In genomic region chr2:148926291-148926961, GRCh38 we compare ENCODE assay signal across 8 cellular contexts. TPM values are rescaled to one million over a fixed set of nuclear protein-coding genes. Genes with fewer than 3 reads are reported as not detected.
A peak's percentile ranks its signal among the peaks of the same experiment; 100 is the strongest.
DNase-seq lines count a peak whose midpoint lies in the region; ATAC-seq and TF ChIP-seq lines count a peak whose summit lies in the region.

No MANE protein-coding gene starts in this region.

- peaks cover 37% of the 10 kb centered on the region for H3K4me1 Mint-ChIP-seq in T-helper 17 cell

- H3K4me1 ChIP-seq in tibial artery, result no peaks in the 10 kb centered on the region

- ATAC-seq in GM19438 (IDR thresholded peaks at IDR 0.05; ENCODE audit: low read depth, unreplicated experiment) (peak; percentile 95), HG03520 (IDR thresholded peaks at IDR 0.05; ENCODE audit: unreplicated experiment) (peak; percentile 83), T-helper 17 cell (peak; percentile 88), left lobe of liver (peak; percentile 96)

- H3K36me3 Mint-ChIP-seq in T-helper 17 cell (ENCODE audit: low read depth), result peaks cover 10% of the 10 kb centered on the region

- TF ChIP-seq CTCF in brain microvascular endothelial cell (IDR thresholded peaks at IDR 0.05; ENCODE audit: low read depth, low read length, missing control alignments) (peak; percentile 88), tibial artery (IDR thresholded peaks at IDR 0.05) (peak in 1 of 2 experiments; percentile 25)

- H3K4me3 ChIP-seq in brain microvascular endothelial cell (ENCODE audit: low read depth, low read length), result peak overlapping the region; percentile 17
- H3K4me3 ChIP-seq in tibial artery, result no peak overlapping the region

- peak overlapping the region; percentile 92 for H3K27ac Mint-ChIP-seq in T-helper 17 cell

- H3K27me3 ChIP-seq in brain microvascular endothelial cell (replicated peaks), result no peaks in the 10 kb centered on the region
- no peaks in the 10 kb centered on the region for H3K27me3 ChIP-seq in tibial artery

- H3K4me3 Mint-ChIP-seq in T-helper 17 cell, result peak overlapping the region; percentile 92

- no peak overlapping the region for H3K27ac ChIP-seq in brain microvascular endothelial cell
- no peak overlapping the region for H3K27ac ChIP-seq in tibial artery

- H3K9me3 ChIP-seq in T-helper 17 cell (ENCODE audit: control insufficient read depth, low read length, poor library complexity, severe bottlenecking) (no peaks in the 10 kb centered on the region), tibial artery (no peaks in the 10 kb centered on the region)

- in situ Hi-C loops in brain microvascular endothelial cell (cut with HindIII; ENCODE audit: low pct_ligation_motif_present, low sequenced_read_pairs), result no loop called here

- intact Hi-C loops in tibial artery (cut with DNase I; ENCODE audit: low total_unique reads), result no loop called here

- H3K27me3 Mint-ChIP-seq in T-helper 17 cell, result no peaks in the 10 kb centered on the region

- H3K36me3 ChIP-seq in brain microvascular endothelial cell (replicated peaks) (no peaks in the 10 kb centered on the region), tibial artery (no peaks in the 10 kb centered on the region)

- DNase-seq in COLO829 (ENCODE audit: low spot score), result peak; percentile 27
- peak; percentile 29 to 42 (median 40) for DNase-seq in T-helper 17 cell
- no peak for DNase-seq in brain microvascular endothelial cell
- DNase-seq in left lobe of liver (ENCODE audit: low spot score), result no peak
- peak; percentile 29 to 35 for DNase-seq in stimulated activated CD8-positive, alpha-beta memory T cell treated with anti-CD3 and anti-CD28 coated beads, Interleukin-2, amount 100 ng/mL, for 1 hour (ENCODE audit: low read depth in 2 of 2)
- no peak for DNase-seq in tibial artery

RNA-seq across cellular contexts. Expression of gene KIF5C, which starts 51.4 kb away (rescaled TPM):
- 10 to 100 TPM; 32.0 to 41.6 TPM for total RNA-seq in T-helper 17 cell
- 0.33 TPM for total RNA-seq in left lobe of liver

Comparison
In these comparisons a context has a peak if more than half of its experiments do, and no peak if none do; other contexts are left out.
1. DNase-seq: peak in COLO829 (single experiment), T-helper 17 cell (3 of 3) and stimulated activated CD8-positive, alpha-beta memory T cell treated with anti-CD3 and anti-CD28 coated beads, Interleukin-2, amount 100 ng/mL, for 1 hour (2 of 2); none in brain microvascular endothelial cell (single experiment), left lobe of liver (single experiment) and tibial artery (0 of 2).
2. RNA of gene KIF5C, which starts 51.4 kb away (total RNA-seq): 32.0 to 41.6 TPM in T-helper 17 cell; 0.33 TPM in left lobe of liver (single experiment); every median in the first group is over 10 times any median in the second.
3. Peak in every context shown above with its lines, with median percentiles within 50 percentile points of each other: ATAC-seq.